ENCODE assay signal across 1 cellular context in the genomic region with DNA sequence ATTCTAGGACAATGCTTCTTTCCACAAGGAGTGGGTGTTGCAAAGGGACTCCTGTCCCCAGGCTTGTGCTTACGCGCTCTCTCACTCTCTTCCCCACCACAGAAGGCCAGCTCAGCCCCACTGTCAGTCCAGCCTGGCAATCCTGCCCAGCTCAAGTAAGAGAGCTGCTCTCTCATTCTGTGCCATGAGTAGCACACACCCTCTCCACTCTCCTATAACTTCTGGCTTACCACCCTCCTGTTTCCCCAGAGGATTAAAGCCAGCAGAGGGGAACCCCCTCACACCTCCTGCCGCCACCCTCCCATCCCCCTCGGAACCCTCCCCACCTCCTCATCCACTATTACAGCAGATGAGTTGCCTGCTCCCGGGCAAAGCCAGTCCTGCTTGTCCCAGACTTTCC.
TF ChIP-seq lines count a peak whose summit lies in the region.

No MANE protein-coding gene starts in this region.

TF ChIP-seq in GM12878, 131 proteins besides CTCF, POLR2A, EP300 and RAD21:
- TF ChIP-seq ZNF24 (IDR thresholded peaks at IDR 0.05) (no peak), MEF2B (IDR thresholded peaks at IDR 0.05; ENCODE audit: partially characterized antibody, poor library complexity, severe bottlenecking) (peak; percentile 59)
